ENCODE assay signal across 27 cellular contexts in the genomic region with DNA sequence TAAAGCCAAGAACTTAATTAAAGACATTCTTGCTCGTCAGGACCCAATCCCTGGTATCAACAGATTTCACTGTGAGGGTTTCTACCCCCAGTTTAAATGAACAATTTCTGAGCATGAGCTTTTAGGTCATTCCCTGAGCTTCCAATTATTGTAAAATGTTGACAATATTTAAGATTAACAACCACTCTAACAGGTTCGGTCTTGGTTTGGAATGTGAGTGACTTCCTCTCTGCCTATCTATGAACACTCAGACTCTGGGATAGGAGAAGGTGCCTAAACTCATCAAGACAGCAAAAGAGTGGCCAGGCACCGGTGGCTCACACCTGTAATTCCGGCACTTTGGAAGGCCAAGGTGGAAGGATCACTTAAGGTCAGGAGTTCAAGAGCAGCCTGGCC.
"Had no signal": no experiment of that assay in that cellular context is flagged by ENCODE, and none has a peak within 500 bp of the region (broad histone marks: within the 10 kb centered on the region; RNA-seq: fewer than 3 reads in every experiment).

No MANE protein-coding gene starts in this region.

- H3K4me3 ChIP-seq: colonic mucosa, neural progenitor cell, psoas muscle, right atrium auricular region, stomach, thyroid gland had no signal

- H3K79me2 ChIP-seq: parathyroid adenoma had no signal

- ATAC-seq: activated CD4-positive, alpha-beta T cell treated with anti-CD3 and anti-CD28 coated beads for 36 hours; activated CD8-positive, alpha-beta memory T cell treated with anti-CD3 and anti-CD28 coated beads, Interleukin-2, amount 10 ng/mL, durations not matched to agents 7 days and 5 days; activated CD8-positive, alpha-beta T cell treated with anti-CD3 and anti-CD28 coated beads, Interleukin-2, amount 10 ng/mL, durations not matched to agents 7 days and 5 days; activated naive CD8-positive, alpha-beta T cell treated with anti-CD3 and anti-CD28 coated beads, Interleukin-2, amount 50 U/mL, for 24 hours; left colon; naive thymus-derived CD4-positive, alpha-beta T cell; psoas muscle; stimulated activated naive B cell treated with anti-CD40 and anti-IgM and Interleukin-4, amounts not matched to agents 10 μg/mL and 1 μg/mL and 100 μg/mL, for 72 hours had no signal

- H3K27ac ChIP-seq: colonic mucosa, neural progenitor cell, parathyroid adenoma, psoas muscle, right atrium auricular region, stomach, thyroid gland had no signal

- H3K36me3 ChIP-seq: colonic mucosa, neural progenitor cell, right atrium auricular region, thyroid gland had no signal

- H3K9ac ChIP-seq: neural progenitor cell, parathyroid adenoma had no signal

- H3K4me2 ChIP-seq: neural progenitor cell had no signal

- FAIRE-seq: endometrium, kidney had no signal

- H3K9me3 ChIP-seq: colonic mucosa, psoas muscle, right atrium auricular region, stomach, thyroid gland had no signal

- H3K4me1 ChIP-seq: colonic mucosa, neural progenitor cell, parathyroid adenoma, psoas muscle, right atrium auricular region had no signal

- H3K27me3 ChIP-seq: colonic mucosa, neural progenitor cell, right atrium auricular region, stomach, thyroid gland had no signal

- H2AFZ ChIP-seq: neural progenitor cell, parathyroid adenoma had no signal

- DNase-seq: activated CD4-positive, alpha-beta T cell treated with anti-CD3 and anti-CD28 coated beads for 36 hours; activated CD4-positive, CD25-positive, alpha-beta regulatory T cell; activated CD8-positive, alpha-beta memory T cell treated with anti-CD3 and anti-CD28 coated beads, Interleukin-2, amount 10 ng/mL, durations not matched to agents 7 days and 5 days; activated CD8-positive, alpha-beta T cell treated with anti-CD3 and anti-CD28 coated beads, Interleukin-2, amount 10 ng/mL, durations not matched to agents 7 days and 5 days; activated naive CD8-positive, alpha-beta T cell treated with anti-CD3 and anti-CD28 coated beads, Interleukin-2, amount 50 U/mL, for 24 hours; activated T-cell treated with anti-CD3 and anti-CD28 coated beads, Interleukin-2, amount 50 U/mL, for 48 hours; cerebellar nuclear complex; colonic mucosa; effector CD8-positive, alpha-beta T cell; erythroblast; head of caudate nucleus; hippocampal formation; left colon; midbrain; naive thymus-derived CD4-positive, alpha-beta T cell; occipital lobe; psoas muscle; stimulated activated CD4-positive, alpha-beta T cell treated with anti-CD3 and anti-CD28 coated beads, Interleukin-15, amount 100 ng/mL, for 24 hours; stimulated activated CD4-positive, alpha-beta T cell treated with anti-CD3 and anti-CD28 coated beads, Interleukin-2, amount 100 ng/mL, for 24 hours; stimulated activated naive B cell treated with anti-CD40 and anti-IgM and Interleukin-4, amounts not matched to agents 10 μg/mL and 1 μg/mL and 100 μg/mL, for 72 hours; stomach; thyroid gland had no signal
